ENCODE assay signal across 17 cellular contexts in the genomic region with DNA sequence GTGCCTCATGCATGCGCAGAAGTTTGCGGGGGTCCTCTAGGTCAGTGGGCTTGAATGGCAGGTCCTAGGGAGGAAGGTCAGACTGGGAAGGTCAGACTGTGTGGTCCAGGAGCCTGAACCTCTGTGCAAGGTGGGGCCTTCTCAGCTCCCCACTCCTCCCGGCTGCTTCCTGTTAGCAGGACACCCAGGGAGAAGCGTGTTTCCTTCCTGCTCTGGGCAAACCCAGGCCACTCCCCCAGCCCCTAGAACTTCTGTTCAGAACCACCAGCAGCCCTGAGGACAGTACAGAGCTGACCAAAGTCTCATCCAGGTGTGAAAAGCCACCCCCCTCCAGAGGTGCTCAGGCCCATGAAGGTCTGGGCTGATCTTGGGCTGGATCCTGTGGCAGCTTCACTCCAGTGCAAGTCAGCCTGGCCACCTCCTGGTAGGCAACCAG.
"Had no signal": no experiment of that assay in that cellular context is flagged by ENCODE, and none has a peak within 500 bp of the region (broad histone marks: within the 10 kb centered on the region; RNA-seq: fewer than 3 reads in every experiment).

No MANE protein-coding gene starts in this region.

- H3K27me3 ChIP-seq: adrenal gland, cardiac muscle cell, colonic mucosa, esophagus squamous epithelium, suprapubic skin had no signal

- DNase-seq: activated CD4-positive, alpha-beta T cell treated with anti-CD3 and anti-CD28 coated beads for 1 hour; activated CD4-positive, alpha-beta T cell treated with anti-CD3 and anti-CD28 coated beads, Interleukin-2, amount 50 U/mL, for 4 hours; activated naive CD4-positive, alpha-beta T cell treated with anti-CD3 and anti-CD28 coated beads, Interleukin-2, amount 10 ng/mL, durations not matched to agents 7 days and 5 days; colonic mucosa; effector CD4-positive, alpha-beta T cell; esophagus squamous epithelium; kidney glomerular epithelial cell; naive thymus-derived CD8-positive, alpha-beta T cell; retina; stimulated activated CD4-positive, alpha-beta T cell treated with anti-CD3 and anti-CD28 coated beads, Interleukin-4, amount 100 ng/mL, for 4 hours; stimulated activated CD8-positive, alpha-beta memory T cell treated with anti-CD3 and anti-CD28 coated beads, Interleukin-4, amount 100 ng/mL, for 48 hours; stimulated activated naive CD8-positive, alpha-beta T cell treated with anti-CD3 and anti-CD28 coated beads, Interleukin-15, Interleukin-2, amounts not matched to agents 100 U/mL and 50 U/mL, for 24 hours had no signal

- H3K36me3 ChIP-seq: adrenal gland, cardiac muscle cell, colonic mucosa, esophagus squamous epithelium, suprapubic skin had no signal

- H3K9me3 ChIP-seq: adrenal gland, colonic mucosa, esophagus squamous epithelium, suprapubic skin had no signal

- ATAC-seq: naive thymus-derived CD8-positive, alpha-beta T cell; stimulated activated naive CD8-positive, alpha-beta T cell treated with anti-CD3 and anti-CD28 coated beads, Interleukin-15, Interleukin-2, amounts not matched to agents 100 U/mL and 50 U/mL, for 24 hours had no signal

- H3K4me1 ChIP-seq: adrenal gland, colonic mucosa had no signal

- H3K4me3 ChIP-seq: adrenal gland, cardiac muscle cell, colonic mucosa, esophagus squamous epithelium, lung, skin epidermis, suprapubic skin had no signal

- H3K27ac ChIP-seq: adrenal gland, cardiac muscle cell, colonic mucosa, suprapubic skin had no signal
